17 cellular contexts compared by ENCODE assay signal in genomic region chr19:47523473-47523872, GRCh38. TPM values are rescaled to one million over a fixed set of nuclear protein-coding genes. Genes with fewer than 3 reads are reported as not detected.
DNase-seq lines count a peak whose midpoint lies in the region; ATAC-seq and TF ChIP-seq lines count a peak whose summit lies in the region.
"Had no signal": no experiment of that assay in that cellular context is flagged by ENCODE, and none has a peak within 500 bp of the region (broad histone marks: within the 10 kb centered on the region; RNA-seq: fewer than 3 reads in every experiment).

No MANE protein-coding gene starts in this region.

- H3K4me1 Mint-ChIP-seq in endodermal cell: peaks cover 22% of the 10 kb centered on the region
- peaks cover 24% of the 10 kb centered on the region for H3K4me1 Mint-ChIP-seq in activated T-cell treated with anti-CD3 and anti-CD28 coated beads, Interleukin-2, amount 50 U/mL, for 24 hours (ENCODE audit: low read depth)

- H3K27me3 ChIP-seq in BLaER1: peaks cover 38% of the 10 kb centered on the region
- no peaks in the 10 kb centered on the region for H3K27me3 ChIP-seq in H7 (ENCODE audit: control insufficient read depth, insufficient read depth, low read length)
- no peaks in the 10 kb centered on the region for H3K27me3 ChIP-seq in right lobe of liver
- no peaks in the 10 kb centered on the region for H3K27me3 ChIP-seq in endodermal cell (ENCODE audit: control insufficient read depth, insufficient read depth, low read length, poor library complexity, severe bottlenecking)

- no peaks in the 10 kb centered on the region for H3K27me3 Mint-ChIP-seq in endodermal cell (ENCODE audit: insufficient read depth)
- H3K27me3 Mint-ChIP-seq in activated T-cell treated with anti-CD3 and anti-CD28 coated beads, Interleukin-2, amount 50 U/mL, for 24 hours: peaks cover 8% of the 10 kb centered on the region

- TF ChIP-seq CTCF in right lobe of liver (IDR thresholded peaks at IDR 0.05): no peak
- no peak for TF ChIP-seq CTCF in endodermal cell (conservative IDR thresholded peaks at IDR 0.05)

- DNase-seq in H7: peak; percentile 28
- DNase-seq in right lobe of liver: no peak
- no peak for DNase-seq in endodermal cell
- DNase-seq in effector CD4-positive, alpha-beta T cell: no peak
- no peak for DNase-seq in activated T-cell treated with anti-CD3 and anti-CD28 coated beads, Interleukin-2, amount 50 U/mL, for 24 hours
- DNase-seq: activated CD8-positive, alpha-beta memory T cell treated with anti-CD3 and anti-CD28 coated beads, Interleukin-2, amount 50 U/mL, for 48 hours; activated naive CD8-positive, alpha-beta T cell treated with anti-CD3 and anti-CD28 coated beads for 36 hours; EL; esophagus squamous epithelium; NCI-H526 treated with DMSO at 0.1 percent for 48 hours; stimulated activated CD4-positive, alpha-beta T cell treated with anti-CD3 and anti-CD28 coated beads, Interleukin-2, amount 100 ng/mL, for 48 hours; stimulated activated naive CD4-positive, alpha-beta T cell had no signal

- no peaks in the 10 kb centered on the region for H3K36me3 ChIP-seq in BLaER1
- no peaks in the 10 kb centered on the region for H3K36me3 ChIP-seq in H7 (replicated peaks; ENCODE audit: control insufficient read depth, insufficient read depth, low read length)
- no peaks in the 10 kb centered on the region for H3K36me3 ChIP-seq in right lobe of liver
- no peaks in the 10 kb centered on the region for H3K36me3 ChIP-seq in endodermal cell (ENCODE audit: control insufficient read depth, insufficient read depth, low read length)
- H3K36me3 ChIP-seq: esophagus squamous epithelium had no signal

- no peaks in the 10 kb centered on the region for H3K9me3 Mint-ChIP-seq in endodermal cell
- no peaks in the 10 kb centered on the region for H3K9me3 Mint-ChIP-seq in activated T-cell treated with anti-CD3 and anti-CD28 coated beads, Interleukin-2, amount 50 U/mL, for 24 hours
- H3K9me3 Mint-ChIP-seq: activated naive CD8-positive, alpha-beta T cell treated with anti-CD3 and anti-CD28 coated beads for 36 hours had no signal

- peak overlapping the region; percentile 69 for H3K4me2 ChIP-seq in BLaER1

- H3K9me3 ChIP-seq in BLaER1: no peaks in the 10 kb centered on the region
- H3K9me3 ChIP-seq in right lobe of liver: no peaks in the 10 kb centered on the region
- no peaks in the 10 kb centered on the region for H3K9me3 ChIP-seq in endodermal cell (ENCODE audit: control insufficient read depth, low read length)
- H3K9me3 ChIP-seq: esophagus squamous epithelium had no signal

- H3K9ac ChIP-seq in BLaER1: no peak overlapping the region
- H3K9ac ChIP-seq in endodermal cell (ENCODE audit: extremely low read depth, low read length, poor library complexity, severe bottlenecking): no peak overlapping the region

- H3K27ac Mint-ChIP-seq in endodermal cell: no peak overlapping the region
- no peak overlapping the region for H3K27ac Mint-ChIP-seq in activated T-cell treated with anti-CD3 and anti-CD28 coated beads, Interleukin-2, amount 50 U/mL, for 24 hours
- H3K27ac Mint-ChIP-seq: activated naive CD8-positive, alpha-beta T cell treated with anti-CD3 and anti-CD28 coated beads for 36 hours; WTC11 had no signal

- H3K4me1 ChIP-seq in BLaER1 (peaks cover 29% of the 10 kb centered on the region), right lobe of liver (peaks cover 0 to 6% (median 0%) of the 10 kb centered on the region in 4 donors), endodermal cell (ENCODE audit: control insufficient read depth, insufficient read depth, low read length) (peaks cover 8% of the 10 kb centered on the region)

- H3K4me3 ChIP-seq in BLaER1 (no peak overlapping the region), H7 (ENCODE audit: insufficient read depth, low read depth, low read length) (no peak overlapping the region), right lobe of liver (no peak overlapping the region), endodermal cell (ENCODE audit: low read length) (no peak overlapping the region)
- H3K4me3 ChIP-seq: esophagus squamous epithelium had no signal

- no peak for TF ChIP-seq POLR2A in right lobe of liver (IDR thresholded peaks at IDR 0.05)

- WGBS in right lobe of liver (ENCODE audit: insufficient coverage, low coverage, low lambda C conversion rate, missing lambda C conversion rate): 18% methylated on average over 6 of the region's 7 CpGs
- 82 to 86% methylated on average over 2 to 7 of the region's 7 CpGs for WGBS in endodermal cell (ENCODE audit: insufficient coverage in 1 of 2, insufficient read length in 1 of 2), 2 experiments

- peaks cover 37% of the 10 kb centered on the region for H4K20me1 ChIP-seq in BLaER1

- peak; percentile 35 to 75 (median 63) for ATAC-seq in right lobe of liver
- no peak for ATAC-seq in esophagus mucosa
- ATAC-seq: WTC11 had no signal

- H3K27ac ChIP-seq in BLaER1 (no peak overlapping the region), right lobe of liver (no peak overlapping the region), endodermal cell (ENCODE audit: low read depth, low read length) (no peak overlapping the region)

- H3K4me3 Mint-ChIP-seq in endodermal cell: no peak overlapping the region
- no peak overlapping the region for H3K4me3 Mint-ChIP-seq in activated T-cell treated with anti-CD3 and anti-CD28 coated beads, Interleukin-2, amount 50 U/mL, for 24 hours
- H3K4me3 Mint-ChIP-seq: activated naive CD8-positive, alpha-beta T cell treated with anti-CD3 and anti-CD28 coated beads for 36 hours; WTC11 had no signal

- intact Hi-C loops in right lobe of liver (cut with DNase I): loop anchor here (10.0 kb wide), 2 partner anchors 89 to 171 kb away; no protein-coding TSS in a partner anchor

- H3K36me3 Mint-ChIP-seq in endodermal cell (ENCODE audit: low read depth): no peaks in the 10 kb centered on the region
- H3K36me3 Mint-ChIP-seq in activated T-cell treated with anti-CD3 and anti-CD28 coated beads, Interleukin-2, amount 50 U/mL, for 24 hours (ENCODE audit: low read depth): no peaks in the 10 kb centered on the region
- H3K36me3 Mint-ChIP-seq: activated naive CD8-positive, alpha-beta T cell treated with anti-CD3 and anti-CD28 coated beads for 36 hours; WTC11 had no signal

TF ChIP-seq in PFSK-1, 5 proteins besides CTCF, POLR2A, EP300 and RAD21:
- TF ChIP-seq SIN3A (IDR thresholded peaks at IDR 0.05; ENCODE audit: borderline replicate concordance, insufficient read depth, low read length): no peak
- TF ChIP-seq FOXP2 (optimal IDR thresholded peaks at IDR 0.05; ENCODE audit: borderline replicate concordance, extremely low read depth, extremely low read length, insufficient read depth): peak; percentile 34
- TF ChIP-seq, protein P1, sequence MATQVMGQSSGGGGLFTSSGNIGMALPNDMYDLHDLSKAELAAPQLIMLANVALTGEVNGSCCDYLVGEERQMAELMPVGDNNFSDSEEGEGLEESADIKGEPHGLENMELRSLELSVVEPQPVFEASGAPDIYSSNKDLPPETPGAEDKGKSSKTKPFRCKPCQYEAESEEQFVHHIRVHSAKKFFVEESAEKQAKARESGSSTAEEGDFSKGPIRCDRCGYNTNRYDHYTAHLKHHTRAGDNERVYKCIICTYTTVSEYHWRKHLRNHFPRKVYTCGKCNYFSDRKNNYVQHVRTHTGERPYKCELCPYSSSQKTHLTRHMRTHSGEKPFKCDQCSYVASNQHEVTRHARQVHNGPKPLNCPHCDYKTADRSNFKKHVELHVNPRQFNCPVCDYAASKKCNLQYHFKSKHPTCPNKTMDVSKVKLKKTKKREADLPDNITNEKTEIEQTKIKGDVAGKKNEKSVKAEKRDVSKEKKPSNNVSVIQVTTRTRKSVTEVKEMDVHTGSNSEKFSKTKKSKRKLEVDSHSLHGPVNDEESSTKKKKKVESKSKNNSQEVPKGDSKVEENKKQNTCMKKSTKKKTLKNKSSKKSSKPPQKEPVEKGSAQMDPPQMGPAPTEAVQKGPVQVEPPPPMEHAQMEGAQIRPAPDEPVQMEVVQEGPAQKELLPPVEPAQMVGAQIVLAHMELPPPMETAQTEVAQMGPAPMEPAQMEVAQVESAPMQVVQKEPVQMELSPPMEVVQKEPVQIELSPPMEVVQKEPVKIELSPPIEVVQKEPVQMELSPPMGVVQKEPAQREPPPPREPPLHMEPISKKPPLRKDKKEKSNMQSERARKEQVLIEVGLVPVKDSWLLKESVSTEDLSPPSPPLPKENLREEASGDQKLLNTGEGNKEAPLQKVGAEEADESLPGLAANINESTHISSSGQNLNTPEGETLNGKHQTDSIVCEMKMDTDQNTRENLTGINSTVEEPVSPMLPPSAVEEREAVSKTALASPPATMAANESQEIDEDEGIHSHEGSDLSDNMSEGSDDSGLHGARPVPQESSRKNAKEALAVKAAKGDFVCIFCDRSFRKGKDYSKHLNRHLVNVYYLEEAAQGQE (IDR thresholded peaks at IDR 0.05; ENCODE audit: insufficient read depth in 1 of 2, low read depth in 2 of 2, low read length in 2 of 2): no peak
- TF ChIP-seq TAF1 (IDR thresholded peaks at IDR 0.05; ENCODE audit: borderline replicate concordance, insufficient read depth, low read length): no peak

RNA-seq across cellular contexts. Expression of gene NAPA, which starts 8.6 kb away (rescaled TPM):
- total RNA-seq in H7 (2014; rRNA removed; shearing (Covaris generic)): 82.1 and 98.3 TPM in 2 replicates
- 173 TPM for polyA plus RNA-seq in PFSK-1 (2012; ENCODE audit: insufficient read length, low read depth)
- total RNA-seq in right lobe of liver: 100 to 1,000 TPM in 2 of 6 experiments, 10 to 100 TPM in 4; 83.0 to 179 (median 96.0) TPM
- 10 to 100 TPM; 66.0 to 73.9 TPM for total RNA-seq in endodermal cell
- polyA plus RNA-seq in endodermal cell (2013, experiment 1 of 2): 65.0 TPM
- polyA plus RNA-seq in endodermal cell (2013, experiment 2 of 2): 52.9 TPM
- total RNA-seq in esophagus mucosa: 96.2 TPM

RNA-seq across cellular contexts. Expression of gene KPTN, which starts 39.5 kb away (rescaled TPM):
- total RNA-seq in H7 (2014; rRNA removed; shearing (Covaris generic)): 9.9 and 10.5 TPM in 2 replicates
- 31.1 TPM for polyA plus RNA-seq in PFSK-1 (2012; ENCODE audit: insufficient read length, low read depth)
- total RNA-seq in right lobe of liver (1 to 10 TPM; 3.1 to 7.8 (median 6.2) TPM), endodermal cell (10 to 100 TPM; 14.7 to 22.9 TPM), esophagus mucosa (9.8 TPM)
- polyA plus RNA-seq in endodermal cell (2013, experiment 1 of 2): 21.8 TPM
- 15.8 TPM for polyA plus RNA-seq in endodermal cell (2013, experiment 2 of 2)

RNA-seq across cellular contexts. Expression of gene ZNF541, which starts 49.5 kb away (rescaled TPM):
- total RNA-seq in H7 (2014; rRNA removed; shearing (Covaris generic)): not detected in 2 replicates
- polyA plus RNA-seq in PFSK-1 (2012; ENCODE audit: insufficient read length, low read depth): 0.18 TPM
- total RNA-seq in right lobe of liver: under 1 TPM in 4 of 6 experiments, not detected in 2; 0.12 to 0.25 (median 0.17) TPM
- total RNA-seq in endodermal cell: not detected
- polyA plus RNA-seq in endodermal cell (2013, experiment 1 of 2): not detected
- polyA plus RNA-seq in endodermal cell (2013, experiment 2 of 2): not detected
- total RNA-seq in esophagus mucosa: 0.08 TPM
- total RNA-seq: LHCN-M2 had no signal

RNA-seq across cellular contexts. Expression of gene SLC8A2, which starts 51.8 kb away (rescaled TPM):
- 6.7 and 10.3 TPM in 2 replicates for total RNA-seq in H7 (2014; rRNA removed; shearing (Covaris generic))
- polyA plus RNA-seq in PFSK-1 (2012; ENCODE audit: insufficient read length, low read depth): 1.7 TPM
- under 1 TPM in 1 of 6 experiments, not detected in 5; 0.13 TPM for total RNA-seq in right lobe of liver
- 1 to 10 TPM; 2.5 to 3.6 TPM for total RNA-seq in endodermal cell
- 4.1 TPM for polyA plus RNA-seq in endodermal cell (2013, experiment 1 of 2)
- 2.6 TPM for polyA plus RNA-seq in endodermal cell (2013, experiment 2 of 2)
- 0.12 TPM for total RNA-seq in esophagus mucosa
